Comparison of ENCODE assay signal across 11 cellular contexts in the genomic region with DNA sequence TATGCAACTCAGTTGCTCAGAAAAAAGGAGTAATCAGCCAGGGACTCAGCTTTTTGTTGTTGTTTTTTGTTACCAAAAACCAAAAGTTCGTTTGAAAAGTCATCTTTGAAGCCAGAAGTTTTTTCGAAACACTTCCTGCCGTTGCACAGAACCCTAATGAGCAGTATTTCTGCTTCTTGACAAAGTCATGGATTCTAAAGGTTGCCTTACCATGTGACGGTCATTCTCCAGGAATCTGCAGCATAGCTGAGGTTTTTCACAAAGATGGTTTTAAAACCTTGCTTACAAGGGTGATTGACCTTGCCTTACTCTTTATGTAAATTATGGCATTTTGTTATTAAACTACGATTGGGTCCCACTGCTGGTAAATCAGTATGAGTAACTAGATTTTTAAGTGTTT. TPM values are rescaled to one million over a fixed set of nuclear protein-coding genes. Genes with fewer than 3 reads are reported as not detected.
DNase-seq lines count a peak whose midpoint lies in the region; ATAC-seq and TF ChIP-seq lines count a peak whose summit lies in the region.
"Had no signal": no experiment of that assay in that cellular context is flagged by ENCODE, and none has a peak within 500 bp of the region (broad histone marks: within the 10 kb centered on the region; RNA-seq: fewer than 3 reads in every experiment).

No MANE protein-coding gene starts in this region.

- H3K27me3 Mint-ChIP-seq in activated T-cell treated with anti-CD3 and anti-CD28 coated beads, Interleukin-2, amount 50 U/mL, for 72 hours (ENCODE audit: low read depth) = peaks cover 30% of the 10 kb centered on the region
- H3K27me3 Mint-ChIP-seq in activated naive CD4-positive, alpha-beta T cell treated with anti-CD3 and anti-CD28 coated beads, Interleukin-2, amount 10 ng/mL, durations not matched to agents 7 days and 5 days = peaks cover 33% of the 10 kb centered on the region

- H2BK120ac ChIP-seq in IMR-90 (ENCODE audit: low read depth, low read length) = peak overlapping the region; percentile 89; the same call in 1 of the 2 replicates

- H2AK9ac ChIP-seq in IMR-90 (replicated peaks; ENCODE audit: low read depth, low read length, poor library complexity) = no peak overlapping the region

- H3K23ac ChIP-seq in IMR-90 (ENCODE audit: low read depth, low read length) = peak overlapping the region; percentile 92

- no peaks in the 10 kb centered on the region for H3K36me3 Mint-ChIP-seq in activated T-cell treated with anti-CD3 and anti-CD28 coated beads, Interleukin-2, amount 50 U/mL, for 72 hours (ENCODE audit: insufficient read depth in 2 of 2)
- no peaks in the 10 kb centered on the region for H3K36me3 Mint-ChIP-seq in activated naive CD4-positive, alpha-beta T cell treated with anti-CD3 and anti-CD28 coated beads, Interleukin-2, amount 10 ng/mL, durations not matched to agents 7 days and 5 days

- WGBS in IMR-90 (ENCODE audit: extremely low coverage in 2 of 2, insufficient read length in 1 of 2), 2 experiments = no CpG with 5 or more reads among the region's 5 CpGs

- no TSS peak for BruUV-seq in IMR-90 (replicated peaks; lab: Mats Ljungman, UMichigan)

- POLR2A ChIA-PET in IMR-90 (lab: Charles Lee; ENCODE audit: unreplicated experiment) = interaction anchor here (0.6 kb wide), 1 partner anchor 557 kb away, joined by 4 read pairs; no protein-coding TSS in a partner anchor

- H3K9me3 ChIP-seq in IMR-90 (ENCODE audit: control insufficient read depth, insufficient read depth, low read length) = no peaks in the 10 kb centered on the region
- no peaks in the 10 kb centered on the region for H3K9me3 ChIP-seq in colonic mucosa
- H3K9me3 ChIP-seq in mononuclear cell (ENCODE audit: low read depth, low read length) = no peaks in the 10 kb centered on the region
- H3K9me3 ChIP-seq in MM.1S (replicated peaks; ENCODE audit: insufficient read depth, low read length) = no peaks in the 10 kb centered on the region

- H2BK20ac ChIP-seq in IMR-90 (ENCODE audit: low read depth, low read length) = peak overlapping the region; percentile 50; the same call in 1 of the 2 replicates

- peak overlapping the region; percentile 80 for H4K5ac ChIP-seq in IMR-90 (ENCODE audit: low read depth, low read length)

- peak overlapping the region; percentile 77 for H2BK5ac ChIP-seq in IMR-90 (ENCODE audit: low read depth, low read length, poor library complexity, severe bottlenecking)

- CTCF ChIA-PET in IMR-90 (lab: Yijun Ruan, JAX) = no interaction called here
- CTCF ChIA-PET in activated naive CD4-positive, alpha-beta T cell treated with anti-CD3 and anti-CD28 coated beads, Interleukin-2, amount 10 ng/mL, durations not matched to agents 7 days and 5 days (lab: Charles Lee) = no interaction called here

- H3K4me3 ChIP-seq in IMR-90 (ENCODE audit: insufficient read depth, low read depth, low read length) (peak overlapping the region; percentile 76), colonic mucosa (peak overlapping the region; percentile 64), mononuclear cell (ENCODE audit: low read length) (peak overlapping the region; percentile 69), MM.1S (ENCODE audit: low read length) (no peak overlapping the region)
- H3K4me3 ChIP-seq: BLaER1 treated with 17β-estradiol and CSF1 and Interleukin-3, amounts not matched to agents 10 nM and 100 nM had no signal

- peak overlapping the region; percentile 39; the same call in 2 of the 3 replicates for H2BK15ac ChIP-seq in IMR-90 (ENCODE audit: low read depth, low read length)

- DNase-seq in A172 (ENCODE audit: low spot score) (peak; percentile 37), IMR-90 (peak; percentile 84), colonic mucosa (peak; percentile 22), MM.1S (no peak)
- DNase-seq in activated T-cell treated with anti-CD3 and anti-CD28 coated beads, Interleukin-2, amount 50 U/mL, for 72 hours = no peak
- DNase-seq in activated naive CD4-positive, alpha-beta T cell treated with anti-CD3 and anti-CD28 coated beads, Interleukin-2, amount 10 ng/mL, durations not matched to agents 7 days and 5 days = no peak
- no peak for DNase-seq in stimulated activated CD4-positive, alpha-beta T cell treated with anti-CD3 and anti-CD28 coated beads, Interleukin-15, amount 100 ng/mL, for 24 hours
- DNase-seq: activated CD8-positive, alpha-beta memory T cell treated with anti-CD3 and anti-CD28 coated beads, Interleukin-2, amount 50 U/mL, for 48 hours had no signal

- H3K27me3 ChIP-seq in IMR-90 (ENCODE audit: control insufficient read depth, insufficient read depth, low read length) (no peaks in the 10 kb centered on the region), colonic mucosa (no peaks in the 10 kb centered on the region), mononuclear cell (ENCODE audit: insufficient read depth, low read length) (no peaks in the 10 kb centered on the region), MM.1S (replicated peaks; ENCODE audit: insufficient read depth, low read length) (no peaks in the 10 kb centered on the region)
- H3K27me3 ChIP-seq: BLaER1 treated with 17β-estradiol and CSF1 and Interleukin-3, amounts not matched to agents 10 nM and 100 nM had no signal

- H3K9ac ChIP-seq in IMR-90 (ENCODE audit: low read depth, low read length) (peak overlapping the region; percentile 91), colonic mucosa (ENCODE audit: low read depth in 2 of 2, low read length in 2 of 2) (peak overlapping the region in 1 of 2 donors; percentile 94), MM.1S (ENCODE audit: low read length) (no peak overlapping the region)
- H3K9ac ChIP-seq: BLaER1 treated with 17β-estradiol and CSF1 and Interleukin-3, amounts not matched to agents 10 nM and 100 nM had no signal

- H3K9me1 ChIP-seq in IMR-90 (ENCODE audit: insufficient read depth, low read length) = no peaks in the 10 kb centered on the region

- no peak overlapping the region for H3K27ac Mint-ChIP-seq in activated T-cell treated with anti-CD3 and anti-CD28 coated beads, Interleukin-2, amount 50 U/mL, for 72 hours
- no peak overlapping the region for H3K27ac Mint-ChIP-seq in activated naive CD4-positive, alpha-beta T cell treated with anti-CD3 and anti-CD28 coated beads, Interleukin-2, amount 10 ng/mL, durations not matched to agents 7 days and 5 days

- ATAC-seq in IMR-90 (ENCODE audit: low read depth) = peak; percentile 9
- ATAC-seq in activated T-cell treated with anti-CD3 and anti-CD28 coated beads, Interleukin-2, amount 50 U/mL, for 72 hours (replicated peaks in 1 of 2) = no peak

- H3K36me3 ChIP-seq in IMR-90 (ENCODE audit: control insufficient read depth, insufficient read depth, low read length) (peaks cover 6% of the 10 kb centered on the region), colonic mucosa (no peaks in the 10 kb centered on the region), MM.1S (replicated peaks; ENCODE audit: insufficient read depth, low read length) (no peaks in the 10 kb centered on the region)

- dilution Hi-C loops in IMR-90 (cut with HindIII; ENCODE audit: low sequenced_read_pairs, unreplicated experiment) = no loop called here

- peak overlapping the region; percentile 82; the same call in 1 of the 2 replicates for H3K18ac ChIP-seq in IMR-90 (ENCODE audit: low read depth, low read length)

- H3K4me1 Mint-ChIP-seq in activated T-cell treated with anti-CD3 and anti-CD28 coated beads, Interleukin-2, amount 50 U/mL, for 72 hours (ENCODE audit: low read depth) = peaks cover 11% of the 10 kb centered on the region
- peaks cover 9% of the 10 kb centered on the region for H3K4me1 Mint-ChIP-seq in activated naive CD4-positive, alpha-beta T cell treated with anti-CD3 and anti-CD28 coated beads, Interleukin-2, amount 10 ng/mL, durations not matched to agents 7 days and 5 days

- H4K91ac ChIP-seq in IMR-90 (ENCODE audit: insufficient read depth, low read depth, low read length) = peak overlapping the region; percentile 81; the same call in 1 of the 2 replicates

- H3F3A ChIP-seq in MM.1S (ENCODE audit: insufficient read depth, low read length) = no peaks in the 10 kb centered on the region

- H2AFZ ChIP-seq in IMR-90 (replicated peaks; ENCODE audit: low read length, poor library complexity) (no peak overlapping the region), MM.1S (ENCODE audit: low read length) (no peak overlapping the region)

- H3K27ac ChIP-seq in IMR-90 (ENCODE audit: insufficient read depth, low read length) (peak overlapping the region; percentile 89), colonic mucosa (peak overlapping the region; percentile 98), MM.1S (ENCODE audit: low read length) (no peak overlapping the region)

- H4K20me1 ChIP-seq in IMR-90 (ENCODE audit: insufficient read depth, low read length) (peaks cover 3% of the 10 kb centered on the region; the same call in 1 of the 2 replicates), MM.1S (ENCODE audit: insufficient read depth, low read length) (no peaks in the 10 kb centered on the region)
- H4K20me1 ChIP-seq: BLaER1 treated with 17β-estradiol and CSF1 and Interleukin-3, amounts not matched to agents 10 nM and 100 nM had no signal

- no peak overlapping the region for H3K4me3 Mint-ChIP-seq in activated T-cell treated with anti-CD3 and anti-CD28 coated beads, Interleukin-2, amount 50 U/mL, for 72 hours
- H3K4me3 Mint-ChIP-seq in activated naive CD4-positive, alpha-beta T cell treated with anti-CD3 and anti-CD28 coated beads, Interleukin-2, amount 10 ng/mL, durations not matched to agents 7 days and 5 days = no peak overlapping the region

- H3K79me1 ChIP-seq in IMR-90 (ENCODE audit: low read depth in 1 of 2, low read length in 2 of 2) = peaks cover 3 to 24% of the 10 kb centered on the region in 2 experiments; a peak in 2 of 4 replicates

- H3K4me1 ChIP-seq in IMR-90 (ENCODE audit: control insufficient read depth, insufficient read depth, low read length) (peaks cover 4% of the 10 kb centered on the region; the same call in 1 of the 2 replicates), colonic mucosa (no peaks in the 10 kb centered on the region), mononuclear cell (ENCODE audit: insufficient read depth, low read length) (peaks cover 29% of the 10 kb centered on the region), MM.1S (ENCODE audit: low read length) (no peaks in the 10 kb centered on the region)

- TF ChIP-seq CTCF in IMR-90 (conservative IDR thresholded peaks at IDR 0.05; ENCODE audit: low read depth, low read length) (no peak), colonic mucosa (IDR thresholded peaks at IDR 0.05) (no peak), MM.1S (IDR thresholded peaks at IDR 0.05; ENCODE audit: low read length) (no peak)

- no peak overlapping the region for H2AK5ac ChIP-seq in IMR-90 (ENCODE audit: low read depth, low read length)

- peak overlapping the region; percentile 67 to 83; a peak in 3 of 4 replicates for H4K8ac ChIP-seq in IMR-90 (ENCODE audit: low read depth in 2 of 2, low read length in 2 of 2)

- intact Hi-C loops in IMR-90 (cut with micrococcal nuclease) (loop anchor here (10.0 kb wide), 2 partner anchors 621 to 731 kb away; a partner anchor contains a TSS), colonic mucosa (cut with DNase I) (loop anchor here (10.0 kb wide), 1 partner anchor 49 kb away; a partner anchor contains a TSS)

- in situ Hi-C loops in IMR-90 (cut with MboI; ENCODE audit: low sequenced_read_pairs) = loop anchor here (10.0 kb wide), 1 partner anchor 581 kb away; a partner anchor contains a TSS

- H3K56ac ChIP-seq in IMR-90 (ENCODE audit: extremely low read depth, insufficient read depth, low read length) = peak overlapping the region; percentile 94

- peak overlapping the region; percentile 90; the same call in 1 of the 2 replicates for H3K4ac ChIP-seq in IMR-90 (ENCODE audit: low read depth, low read length)

- H3K79me2 ChIP-seq in MM.1S (ENCODE audit: low read length) = no peaks in the 10 kb centered on the region

- H3K4me2 ChIP-seq in IMR-90 (ENCODE audit: low read depth, low read length) (peak overlapping the region; percentile 95), MM.1S (ENCODE audit: low read depth, low read length) (no peak overlapping the region)

- H3K9me3 Mint-ChIP-seq in activated T-cell treated with anti-CD3 and anti-CD28 coated beads, Interleukin-2, amount 50 U/mL, for 72 hours = no peaks in the 10 kb centered on the region
- no peaks in the 10 kb centered on the region for H3K9me3 Mint-ChIP-seq in activated naive CD4-positive, alpha-beta T cell treated with anti-CD3 and anti-CD28 coated beads, Interleukin-2, amount 10 ng/mL, durations not matched to agents 7 days and 5 days

- TF ChIP-seq POLR2A in IMR-90 (IDR thresholded peaks at IDR 0.05; ENCODE audit: low read depth, low read length) = peak; percentile 63; the same call in 1 of the 2 replicates

- peak overlapping the region; percentile 94; the same call in 1 of the 2 replicates for H3K14ac ChIP-seq in IMR-90 (replicated peaks; ENCODE audit: low read depth, low read length)

- H3K9me2 ChIP-seq in MM.1S (replicated peaks; ENCODE audit: insufficient read depth, low read length) = no peaks in the 10 kb centered on the region

- no peak for TF ChIP-seq RAD21 in IMR-90 (IDR thresholded peaks at IDR 0.05; ENCODE audit: low read length)

RNA-seq across cellular contexts. Expression of a gene that starts 2.0 kb away (rescaled TPM):
- 138 and 189 TPM in 2 replicates for total RNA-seq in A172 (2014; rRNA removed; shearing (Covaris generic))
- 104 and 108 TPM in 2 replicates for total RNA-seq in IMR-90 (2012; rRNA removed)
- 55.4 and 55.7 TPM in 2 replicates for polyA plus RNA-seq in IMR-90 (2012; rRNA removed)
- 28.3 and 39.7 TPM in 2 replicates for polyA plus RNA-seq in IMR-90 (2012; cell fraction: cytosol; rRNA removed)
- 11.5 and 31.4 TPM in 2 replicates for polyA plus RNA-seq in IMR-90 (2012; cell fraction: nucleus; rRNA removed; ENCODE audit: low replicate concordance)
- 10 to 100 TPM; 54.6 to 68.0 TPM for total RNA-seq in colonic mucosa
- total RNA-seq in mononuclear cell = 37.6 TPM
- total RNA-seq in activated T-cell treated with anti-CD3 and anti-CD28 coated beads, Interleukin-2, amount 50 U/mL, for 72 hours = 1 to 10 TPM in 1 of 2 donors, under 1 TPM in 1; 0.39 to 1.5 TPM

RNA-seq across cellular contexts. Expression of a gene that starts 53.2 kb away (rescaled TPM):
- total RNA-seq in A172 (2014; rRNA removed; shearing (Covaris generic)) = not detected in 2 replicates
- total RNA-seq in IMR-90 (2012; rRNA removed) (not detected in 2 replicates), colonic mucosa (under 1 TPM; 0.57 to 0.72 TPM), mononuclear cell (not detected)
- not detected in 2 replicates for polyA plus RNA-seq in IMR-90 (2012; rRNA removed)
- polyA plus RNA-seq in IMR-90 (2012; cell fraction: cytosol; rRNA removed) = not detected in 2 replicates
- polyA plus RNA-seq in IMR-90 (2012; cell fraction: nucleus; rRNA removed; ENCODE audit: low replicate concordance) = not detected in 2 replicates
- total RNA-seq in activated T-cell treated with anti-CD3 and anti-CD28 coated beads, Interleukin-2, amount 50 U/mL, for 72 hours = under 1 TPM in 1 of 2 donors, not detected in 1; 0.14 TPM
- total RNA-seq: glomerular endothelial cell had no signal

Comparison
In these comparisons a context has a peak if more than half of its experiments do, and no peak if none do; other contexts are left out.
1. DNase-seq: peak in A172 (single experiment), IMR-90 (single experiment) and colonic mucosa (single experiment); none in MM.1S (single experiment), activated T-cell treated with anti-CD3 and anti-CD28 coated beads, Interleukin-2, amount 50 U/mL, for 72 hours (0 of 2), activated naive CD4-positive, alpha-beta T cell treated with anti-CD3 and anti-CD28 coated beads, Interleukin-2, amount 10 ng/mL, durations not matched to agents 7 days and 5 days (single experiment) and stimulated activated CD4-positive, alpha-beta T cell treated with anti-CD3 and anti-CD28 coated beads, Interleukin-15, amount 100 ng/mL, for 24 hours (single experiment).
2. RNA of a gene that starts 2.0 kb away (total RNA-seq): 138 to 189 TPM in A172, 104 to 108 TPM in IMR-90, 54.6 to 68.0 TPM in colonic mucosa and 37.6 TPM in mononuclear cell (single experiment); 0.39 to 1.5 TPM in activated T-cell treated with anti-CD3 and anti-CD28 coated beads, Interleukin-2, amount 50 U/mL, for 72 hours; every median in the first group is over 10 times any median in the second.